Comparison of ENCODE assay signal across 4 cellular contexts in genomic region chr4:189800545-189801088, GRCh38.
"Had no signal": no experiment of that assay in that cellular context is flagged by ENCODE, and none has a peak within 500 bp of the region (broad histone marks: within the 10 kb centered on the region; RNA-seq: fewer than 3 reads in every experiment).

No MANE protein-coding gene starts in this region.

- ATAC-seq: GM23338 had no signal

- H3K4me3 Mint-ChIP-seq: GM23338, H9 had no signal

- H3K4me3 ChIP-seq: GM23338 had no signal

- DNase-seq: H9, HCEC 1CT, IMR-90 had no signal

- H3K4me1 Mint-ChIP-seq: GM23338 had no signal

- H3K27ac Mint-ChIP-seq: GM23338, H9 had no signal
